8 cellular contexts compared by ENCODE assay signal in genomic region chr18:2846638-2847340, GRCh38. TPM values are rescaled to one million over a fixed set of nuclear protein-coding genes. Genes with fewer than 3 reads are reported as not detected.
DNase-seq lines count a peak whose midpoint lies in the region; ATAC-seq, FAIRE-seq and TF ChIP-seq lines count a peak whose summit lies in the region.

TSS of gene EMILIN2 (plus strand) at chr18:2847006. CDS start at chr18:2847189, 183 bp downstream.

- no peaks in the 10 kb centered on the region for H4K20me1 ChIP-seq in HepG2 (ENCODE audit: insufficient read depth, low read length)

- no peaks in the 10 kb centered on the region for H3K36me3 ChIP-seq in CD8-positive, alpha-beta T cell (ENCODE audit: insufficient read depth, low read length)
- H3K36me3 ChIP-seq in HEK293 (ENCODE audit: control insufficient read depth in 2 of 2, insufficient read depth in 1 of 2, low read length in 2 of 2): no peaks in the 10 kb centered on the region
- H3K36me3 ChIP-seq in HepG2 (replicated peaks in 1 of 2; ENCODE audit: control insufficient read depth in 1 of 2, insufficient read depth in 2 of 2, low read length in 2 of 2): no peaks in the 10 kb centered on the region

- H3K9me3 Mint-ChIP-seq in CD8-positive, alpha-beta T cell: no peaks in the 10 kb centered on the region

- WGBS in HepG2 (ENCODE audit: low lambda C conversion rate): 8% methylated on average over 26 of the region's 82 CpGs

- intact Hi-C loops in CD8-positive, alpha-beta T cell (cut with DNase I, micrococcal nuclease): loop anchor here in 1 of 2 experiments (2.0 to 5.0 kb wide), 2 partner anchors 36 to 60 kb away; no protein-coding TSS in a partner anchor
- intact Hi-C loops in T-helper 1 cell treated with Interleukin-12 subunit alpha and Interleukin-12 subunit beta and Interleukin-4 antibody, amounts not matched to agents 30 ng/mL and 1 ng/mL, for 36 hours (cut with micrococcal nuclease): loop anchor here (1.0 to 5.0 kb wide), 3 partner anchors 44 to 274 kb away; partner anchors contain the start of genes METTL4 and NDC80
- intact Hi-C loops in HepG2 (cut with micrococcal nuclease; ENCODE audit: unreplicated experiment): no loop called here

- no peaks in the 10 kb centered on the region for H3K9me3 ChIP-seq in CD8-positive, alpha-beta T cell (ENCODE audit: low read length)
- H3K9me3 ChIP-seq in HEK293 (ENCODE audit: control insufficient read depth, insufficient read depth, low read depth, low read length) (no peaks in the 10 kb centered on the region), HepG2 (ENCODE audit: low read length) (no peaks in the 10 kb centered on the region)

- peaks cover 19% of the 10 kb centered on the region for H3K4me1 Mint-ChIP-seq in CD8-positive, alpha-beta T cell (ENCODE audit: low read depth)

- CTCF ChIA-PET in CD8-positive, alpha-beta T cell (lab: Charles Lee): interaction anchor here (0.7 kb wide), 1 partner anchor 67 kb away, joined by 3 read pairs; no protein-coding TSS in a partner anchor
- CTCF ChIA-PET in HEK293 (lab: Yijun Ruan, JAX) (no interaction called here), HepG2 (lab: Yijun Ruan, JAX; ENCODE audit: low intra/inter-chr PET ratio, low total read pairs) (no interaction called here)

- H3K79me2 ChIP-seq in HepG2 (ENCODE audit: insufficient read depth, low read length): no peaks in the 10 kb centered on the region

- peaks cover 9% of the 10 kb centered on the region for H3K4me1 ChIP-seq in CD8-positive, alpha-beta T cell (ENCODE audit: insufficient read depth, low read length)
- H3K4me1 ChIP-seq in HEK293 (ENCODE audit: control insufficient read depth, insufficient read depth, low read length): peaks cover 4% of the 10 kb centered on the region; the same call in 1 of the 2 replicates
- peaks cover 6% of the 10 kb centered on the region; the same call in 1 of the 2 replicates for H3K4me1 ChIP-seq in HepG2 (ENCODE audit: insufficient read depth, low read length)

- no peak within 1 kb of the TSS for H2AFZ ChIP-seq in HepG2 (ENCODE audit: low read length)

- TF ChIP-seq RAD21 in HepG2 (CRISPR knock-in tag; IDR thresholded peaks at IDR 0.05): no peak

- H3K27ac ChIP-seq in CD8-positive, alpha-beta T cell (ENCODE audit: low read depth, low read length): no peak within 1 kb of the TSS
- H3K27ac ChIP-seq in HEK293 (ENCODE audit: extremely low read depth, low read depth, low read length) (peak within 1 kb of the TSS; percentile 16; the same call in 1 of the 2 replicates), HepG2 (ENCODE audit: extremely low read length, insufficient read depth, low read length) (no peak within 1 kb of the TSS)

- H3K27ac Mint-ChIP-seq in CD8-positive, alpha-beta T cell: no peak within 1 kb of the TSS

- FAIRE-seq in HepG2 (lab: Jason Lieb, UNC): no peak

- peaks cover 6% of the 10 kb centered on the region for H3K27me3 ChIP-seq in CD8-positive, alpha-beta T cell (ENCODE audit: insufficient read depth, low read length)
- peaks cover 2 to 60% of the 10 kb centered on the region in 2 experiments; a peak in 4 of 5 replicates for H3K27me3 ChIP-seq in HepG2 (ENCODE audit: control insufficient read depth in 1 of 2, insufficient read depth in 2 of 2, low read length in 2 of 2)

- H3K4me3 ChIP-seq in CD8-positive, alpha-beta T cell (ENCODE audit: low read depth, low read length): peak within 1 kb of the TSS; percentile 69
- H3K4me3 ChIP-seq in HEK293 (ENCODE audit: low read depth, low read length): peak within 1 kb of the TSS; percentile 53
- peak within 1 kb of the TSS; percentile 29 to 50 (median 31); a peak in 3 of 6 replicates for H3K4me3 ChIP-seq in HepG2 (replicated peaks in 1 of 3; ENCODE audit: insufficient read depth in 1 of 3, low read depth in 2 of 3, low read length in 3 of 3)

- H3K27me3 Mint-ChIP-seq in CD8-positive, alpha-beta T cell (ENCODE audit: low read depth): peaks cover 47% of the 10 kb centered on the region

- H3K36me3 Mint-ChIP-seq in CD8-positive, alpha-beta T cell: no peaks in the 10 kb centered on the region

- DNase-seq in CD8-positive, alpha-beta T cell: peak in 6 of 7 experiments; percentile 9 to 52 (median 38)
- DNase-seq in central memory CD4-positive, alpha-beta T cell: peak; percentile 27
- DNase-seq in HepG2 (ENCODE audit: low spot score) (no peak), globus pallidus (ENCODE audit: low spot score) (no peak), amygdala (lab: John Stamatoyannopoulos, UW) (no peak)
- peak; percentile 23 to 37 for DNase-seq in stimulated activated CD8-positive, alpha-beta memory T cell treated with anti-CD3 and anti-CD28 coated beads, Interleukin-2, amount 100 ng/mL, for 48 hours (ENCODE audit: low read depth in 2 of 2)

- TF ChIP-seq CTCF in CD8-positive, alpha-beta T cell (IDR thresholded peaks at IDR 0.05): no peak
- TF ChIP-seq CTCF in HEK293 (tag by site-specific recombination; IDR thresholded peaks at IDR 0.05): 0 out of 2 replicates have a peak, but pooled peaks have one; percentile 9
- no peak for TF ChIP-seq CTCF in HepG2 (CRISPR knock-in tag; IDR thresholded peaks at IDR 0.05)

- in situ Hi-C loops in HepG2 (cut with HindIII; ENCODE audit: extremely low pct_ligation_motif_present, low pct_unique_long_range_greater_than_20kb): no loop called here

- peak within 1 kb of the TSS; percentile 59 for H3K4me2 ChIP-seq in HepG2 (ENCODE audit: low read depth, low read length)

- TF ChIP-seq EP300 in HepG2 (IDR thresholded peaks at IDR 0.05; ENCODE audit: low read depth in 2 of 2, low read length in 2 of 2) (no peak), HepG2 (CRISPR knock-in tag; IDR thresholded peaks at IDR 0.05; ENCODE audit: borderline replicate concordance) (no peak)

- H3K4me3 Mint-ChIP-seq in CD8-positive, alpha-beta T cell: peak within 1 kb of the TSS; percentile 88

- POLR2A ChIA-PET in CD8-positive, alpha-beta T cell (lab: Charles Lee): no interaction called here
- POLR2A ChIA-PET in HEK293 (lab: Yijun Ruan, JAX) (interaction anchor here (0.8 kb wide), 2 partner anchors 19 to 51 kb away, joined by 3 read pairs; no protein-coding TSS in a partner anchor), HepG2 (lab: Yijun Ruan, JAX) (no interaction called here)

- H3K9ac ChIP-seq in HepG2 (ENCODE audit: insufficient read depth, low read depth, low read length): no peak within 1 kb of the TSS

- no peak for TF ChIP-seq POLR2A in HepG2 (IDR thresholded peaks at IDR 0.05; ENCODE audit: insufficient read depth in 1 of 2, low read depth in 2 of 2, low read length in 2 of 2)

- ATAC-seq in CD8-positive, alpha-beta T cell: peak; percentile 52
- peak; percentile 57 for ATAC-seq in HepG2

- BruUV-seq in HepG2 (replicated peaks; lab: Mats Ljungman, UMichigan): no TSS peak

TF ChIP-seq in HEK293, 187 proteins besides CTCF, POLR2A, EP300 and RAD21 (continues in another document):
- TF ChIP-seq KLF7 (tag by site-specific recombination; IDR thresholded peaks at IDR 0.05; ENCODE audit: borderline replicate concordance): no peak
- TF ChIP-seq ZNF843 (tag by site-specific recombination; IDR thresholded peaks at IDR 0.05): peak; percentile 50
- no peak for TF ChIP-seq ZNF133 (tag by site-specific recombination; IDR thresholded peaks at IDR 0.05)
- no peak for TF ChIP-seq SETDB1 (IDR thresholded peaks at IDR 0.05; ENCODE audit: insufficient read length, low read length)
- TF ChIP-seq GFI1B (tag by site-specific recombination; IDR thresholded peaks at IDR 0.05): no peak
- TF ChIP-seq EGR2 (tag by site-specific recombination; IDR thresholded peaks at IDR 0.05; ENCODE audit: low read depth): no peak
- no peak for TF ChIP-seq ZNF184 (tag by site-specific recombination; IDR thresholded peaks at IDR 0.05)

TF ChIP-seq in HepG2, 621 proteins besides CTCF, POLR2A, EP300 and RAD21 (continues in another document):
- TF ChIP-seq ZBTB20 (CRISPR knock-in tag; IDR thresholded peaks at IDR 0.05; ENCODE audit: borderline replicate concordance, low read depth): no peak
- TF ChIP-seq, protein P1, sequence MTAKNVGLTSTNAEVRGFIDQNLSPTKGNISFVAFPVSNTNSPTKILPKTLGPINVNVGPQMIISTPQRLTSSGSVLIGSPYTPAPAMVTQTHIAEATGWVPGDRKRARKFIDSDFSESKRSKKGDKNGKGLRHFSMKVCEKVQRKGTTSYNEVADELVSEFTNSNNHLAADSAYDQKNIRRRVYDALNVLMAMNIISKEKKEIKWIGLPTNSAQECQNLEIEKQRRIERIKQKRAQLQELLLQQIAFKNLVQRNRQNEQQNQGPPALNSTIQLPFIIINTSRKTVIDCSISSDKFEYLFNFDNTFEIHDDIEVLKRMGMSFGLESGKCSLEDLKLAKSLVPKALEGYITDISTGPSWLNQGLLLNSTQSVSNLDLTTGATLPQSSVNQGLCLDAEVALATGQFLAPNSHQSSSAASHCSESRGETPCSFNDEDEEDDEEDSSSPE (CRISPR knock-in tag; IDR thresholded peaks at IDR 0.05): no peak
- 0 out of 2 replicates have a peak, but pooled peaks have one; percentile 36 for TF ChIP-seq ZNF777 (CRISPR knock-in tag; IDR thresholded peaks at IDR 0.05)

RNA-seq across cellular contexts. Expression of gene EMILIN2, which starts in this region (rescaled TPM):
- 1 to 10 TPM; 1.6 to 1.7 TPM for total RNA-seq in CD8-positive, alpha-beta T cell
- 23.5 and 25.3 TPM in 2 replicates for total RNA-seq in T-helper 1 cell treated with Interleukin-12 subunit alpha and Interleukin-12 subunit beta and Interleukin-4 antibody, amounts not matched to agents 30 ng/mL and 1 ng/mL, for 36 hours
- total RNA-seq in HepG2 (2016; rRNA removed; fragmentation: Illumina TruSeq; extraction: Trizol): 6.9 and 8.2 TPM in 2 replicates
- 2.9 and 3.0 TPM in 2 replicates for total RNA-seq in HepG2 (2016; cell fraction: cytosol; rRNA removed; fragmentation: Illumina TruSeq; extraction: Trizol; ENCODE audit: low read depth)
- 6.1 and 8.5 TPM in 2 replicates for total RNA-seq in HepG2 (2016; cell fraction: insoluble cytoplasmic fraction; rRNA removed; fragmentation: Illumina TruSeq; extraction: Trizol)
- 7.4 and 9.6 TPM in 2 replicates for total RNA-seq in HepG2 (2016; cell fraction: membrane; rRNA removed; fragmentation: Illumina TruSeq; extraction: Trizol)
- 9.9 and 10.2 TPM in 2 replicates for total RNA-seq in HepG2 (2016; cell fraction: nucleus; rRNA removed; fragmentation: Illumina TruSeq; extraction: Trizol)
- polyA plus RNA-seq in HepG2 (2011; rRNA removed): 7.6 and 9.7 TPM in 2 replicates
- 6.3 and 8.4 TPM in 2 replicates for polyA plus RNA-seq in HepG2 (2011; cell fraction: cytosol; rRNA removed)
- polyA plus RNA-seq in HepG2 (2011; cell fraction: nucleus; rRNA removed): 22.2 and 25.5 TPM in 2 replicates
- polyA plus RNA-seq in HepG2 (2012): 5.1 and 5.3 TPM in 2 replicates
- 3.0 and 3.1 TPM in 2 replicates for polyA plus RNA-seq in HepG2 (2016; cell fraction: cytosol; fragmentation: Illumina TruSeq; extraction: Trizol; ENCODE audit: low read depth)
- polyA plus RNA-seq in HepG2 (2016; cell fraction: insoluble cytoplasmic fraction; fragmentation: Illumina TruSeq; extraction: Trizol; ENCODE audit: low read depth): 7.1 and 7.9 TPM in 2 replicates
- 6.1 and 7.9 TPM in 2 replicates for polyA plus RNA-seq in HepG2 (2016; cell fraction: membrane; fragmentation: Illumina TruSeq; extraction: Trizol; ENCODE audit: low read depth)
- 22.3 and 22.8 TPM in 2 replicates for polyA plus RNA-seq in HepG2 (2016; cell fraction: nucleus; fragmentation: Illumina TruSeq; extraction: Trizol; ENCODE audit: insufficient read depth, low read depth)
- 3.9 TPM in 1 of 2 replicates, not detected in the other for polyA minus RNA-seq in HepG2 (2011; rRNA and poly(A)+ RNA removed; ENCODE audit: low replicate concordance)
- 3.7 and 4.2 TPM in 2 replicates for polyA minus RNA-seq in HepG2 (2011; cell fraction: cytosol; rRNA and poly(A)+ RNA removed)
- 10.1 and 12.4 TPM in 2 replicates for polyA minus RNA-seq in HepG2 (2011; cell fraction: nucleus; rRNA and poly(A)+ RNA removed)

Comparison
In these comparisons a context has a peak if more than half of its experiments do, and no peak if none do; other contexts are left out.
1. DNase-seq: peak in CD8-positive, alpha-beta T cell (6 of 7), central memory CD4-positive, alpha-beta T cell (single experiment) and stimulated activated CD8-positive, alpha-beta memory T cell treated with anti-CD3 and anti-CD28 coated beads, Interleukin-2, amount 100 ng/mL, for 48 hours (2 of 2); none in HepG2 (single experiment), globus pallidus (single experiment) and amygdala (0 of 56).
2. Peak in every context shown above with its lines, with median percentiles within 50 percentile points of each other: H3K4me3 ChIP-seq.